In genomic region chr21:45292399-45293213, GRCh38 we compare ENCODE assay signal across 8 cellular contexts. TPM values are rescaled to one million over a fixed set of nuclear protein-coding genes. Genes with fewer than 3 reads are reported as not detected.
DNase-seq lines count a peak whose midpoint lies in the region; ATAC-seq, FAIRE-seq and TF ChIP-seq lines count a peak whose summit lies in the region.

No MANE protein-coding gene starts in this region.

- TF ChIP-seq CTCF in OCI-LY3 (IDR thresholded peaks at IDR 0.05; ENCODE audit: low read depth, low read length), result peak; percentile 58
- TF ChIP-seq CTCF in endodermal cell (conservative IDR thresholded peaks at IDR 0.05), result peak; percentile 99
- peak; percentile 88 for TF ChIP-seq CTCF in mucosa of descending colon (IDR thresholded peaks at IDR 0.05)

- peaks cover 12% of the 10 kb centered on the region for H3K36me3 Mint-ChIP-seq in endodermal cell (ENCODE audit: low read depth)

- H3K36me3 ChIP-seq in OCI-LY3 (replicated peaks; ENCODE audit: low read depth, low read length) (no peaks in the 10 kb centered on the region), endodermal cell (ENCODE audit: control insufficient read depth, insufficient read depth, low read length) (peaks cover 17% of the 10 kb centered on the region), mucosa of descending colon (ENCODE audit: low read depth) (no peaks in the 10 kb centered on the region)

- H3K4me1 ChIP-seq in OCI-LY3 (ENCODE audit: low read length) (no peaks in the 10 kb centered on the region), endodermal cell (ENCODE audit: control insufficient read depth, insufficient read depth, low read length) (peaks cover 10% of the 10 kb centered on the region), mucosa of descending colon (ENCODE audit: low read depth) (peaks cover 28% of the 10 kb centered on the region)

- H3K27me3 ChIP-seq in OCI-LY3 (ENCODE audit: low read depth, low read length) (no peaks in the 10 kb centered on the region), endodermal cell (ENCODE audit: control insufficient read depth, insufficient read depth, low read length, poor library complexity, severe bottlenecking) (no peaks in the 10 kb centered on the region)

- H2AFZ ChIP-seq in OCI-LY3 (ENCODE audit: low read depth, low read length), result no peak overlapping the region; the same call in 1 of the 2 replicates

- peaks cover 35% of the 10 kb centered on the region for H3K4me1 Mint-ChIP-seq in endodermal cell

- H3K27me3 Mint-ChIP-seq in endodermal cell (ENCODE audit: insufficient read depth), result no peaks in the 10 kb centered on the region

- peak overlapping the region; percentile 35 for H3K4me2 ChIP-seq in OCI-LY3 (ENCODE audit: low read length)

- WGBS in endodermal cell (ENCODE audit: insufficient coverage in 1 of 2, insufficient read length in 1 of 2), 2 experiments, result 36 to 39% methylated on average over 7 to 24 of the region's 24 CpGs

- H3K9ac ChIP-seq in OCI-LY3 (ENCODE audit: low read length) (no peak overlapping the region), endodermal cell (ENCODE audit: extremely low read depth, low read length, poor library complexity, severe bottlenecking) (no peak overlapping the region)

- peak; percentile 70 for ATAC-seq in mucosa of descending colon
- no peak for ATAC-seq in HG02759 (IDR thresholded peaks at IDR 0.05; ENCODE audit: unreplicated experiment)

- H3K4me3 ChIP-seq in OCI-LY3 (ENCODE audit: low read length) (no peak overlapping the region), endodermal cell (ENCODE audit: low read length) (no peak overlapping the region), mucosa of descending colon (no peak overlapping the region)

- H3K27ac ChIP-seq in OCI-LY3 (ENCODE audit: low read length) (no peak overlapping the region), endodermal cell (ENCODE audit: low read depth, low read length) (no peak overlapping the region)

- H3K79me2 ChIP-seq in OCI-LY3 (ENCODE audit: low read length), result no peaks in the 10 kb centered on the region

- H4K20me1 ChIP-seq in OCI-LY3 (ENCODE audit: insufficient read depth, low read length), result no peaks in the 10 kb centered on the region

- peak overlapping the region; percentile 66 for H3K27ac Mint-ChIP-seq in endodermal cell

- no peak for FAIRE-seq in HTR-8/SVneo (lab: Jason Lieb, UNC)

- DNase-seq in COLO829 (ENCODE audit: low spot score), result peak; percentile 66
- peak; percentile 88 for DNase-seq in HTR-8/SVneo (ENCODE audit: insufficient read length, low spot score)
- DNase-seq in activated CD8-positive, alpha-beta memory T cell treated with anti-CD3 and anti-CD28 coated beads, Interleukin-2, amount 50 U/mL, for 48 hours, result peak; percentile 86
- peak; percentile 96 for DNase-seq in endodermal cell
- DNase-seq in mucosa of descending colon, result peak; percentile 80 to 84 (median 81)
- peak; percentile 52 to 59 for DNase-seq in stimulated activated CD8-positive, alpha-beta memory T cell treated with anti-CD3 and anti-CD28 coated beads, Interleukin-15, amount 100 ng/mL, for 48 hours (ENCODE audit: low read depth in 2 of 2)

- intact Hi-C loops in mucosa of descending colon (cut with DNase I, micrococcal nuclease), result loop anchor here (5.0 kb wide), 1 partner anchor 145 kb away; no protein-coding TSS in a partner anchor

- no peak overlapping the region for H3K4me3 Mint-ChIP-seq in endodermal cell

- no peaks in the 10 kb centered on the region for H3K9me3 Mint-ChIP-seq in endodermal cell

- H3K9me3 ChIP-seq in OCI-LY3 (ENCODE audit: insufficient read depth, low read length) (no peaks in the 10 kb centered on the region), endodermal cell (ENCODE audit: control insufficient read depth, low read length) (peaks cover 10% of the 10 kb centered on the region), mucosa of descending colon (no peaks in the 10 kb centered on the region)

RNA-seq across cellular contexts. Expression of gene POFUT2, which starts 4.9 kb away (rescaled TPM):
- total RNA-seq in endodermal cell (10 to 100 TPM; 49.0 to 73.3 TPM), mucosa of descending colon (10 to 100 TPM; 26.4 to 38.0 (median 29.8) TPM)
- polyA plus RNA-seq in endodermal cell (2013, experiment 1 of 2), result 55.1 TPM
- polyA plus RNA-seq in endodermal cell (2013, experiment 2 of 2), result 46.9 TPM
